ENCODE assay signal across 8 cellular contexts in genomic region chr22:22195265-22196017, GRCh38. TPM values are rescaled to one million over a fixed set of nuclear protein-coding genes. Genes with fewer than 3 reads are reported as not detected.
DNase-seq lines count a peak whose midpoint lies in the region; ATAC-seq, FAIRE-seq and TF ChIP-seq lines count a peak whose summit lies in the region.

No MANE protein-coding gene starts in this region.

- no peak for FAIRE-seq in small intestine (lab: Jason Lieb, UNC)

- peak; percentile 37 to 83 (median 61) for TF ChIP-seq CTCF in heart right ventricle (IDR thresholded peaks at IDR 0.05)

- ATAC-seq in GM21737 (IDR thresholded peaks at IDR 0.05; ENCODE audit: unreplicated experiment) (peak; percentile 78), heart right ventricle (peak in 5 of 8 donors; percentile 25 to 80 (median 53)), GM19455 (IDR thresholded peaks at IDR 0.05; ENCODE audit: unreplicated experiment) (no peak)

- intact Hi-C loops in heart right ventricle (cut with DNase I): no loop called here

- H3K36me3 ChIP-seq in heart right ventricle: no peaks in the 10 kb centered on the region
- H3K36me3 ChIP-seq in small intestine (ENCODE audit: control insufficient read depth in 2 of 2, insufficient read depth in 2 of 2, low read length in 2 of 2): no peaks in the 10 kb centered on the region

- H3K27ac ChIP-seq in heart right ventricle: no peak overlapping the region
- H3K27ac ChIP-seq in small intestine (ENCODE audit: low read depth in 1 of 2, low read length in 1 of 2): no peak overlapping the region

- 57 to 65% methylated on average over 7 of the region's 7 CpGs for WGBS in heart right ventricle, 2 donors
- WGBS in small intestine, 3 donors: 46 to 53% (median 52%) methylated on average over 7 of the region's 7 CpGs

- peaks cover 0 to 48% (median 43%) of the 10 kb centered on the region in 7 donors for H3K27me3 ChIP-seq in heart right ventricle
- H3K27me3 ChIP-seq in small intestine (ENCODE audit: control insufficient read depth in 2 of 2, insufficient read depth in 2 of 2, low read length in 2 of 2): peaks cover 0 to 5% of the 10 kb centered on the region in 2 donors

- H3K4me3 ChIP-seq in heart right ventricle (no peak overlapping the region), small intestine (ENCODE audit: low read depth in 1 of 2, low read length in 2 of 2) (no peak overlapping the region)

- DNase-seq in EH (ENCODE audit: low read depth) (peak; percentile 52), LoVo (ENCODE audit: low spot score) (peak; percentile 76), SHP77 (lab: John Stamatoyannopoulos, UW) (peak; percentile 75 to 78), heart right ventricle (peak; percentile 17 to 31), small intestine (peak; percentile 79)
- DNase-seq in activated naive CD4-positive, alpha-beta T cell treated with Interleukin-2 at 50 U/mL for 16 hours: peak; percentile 80

- H3K9me3 ChIP-seq in heart right ventricle (no peaks in the 10 kb centered on the region), small intestine (ENCODE audit: control insufficient read depth, low read depth) (no peaks in the 10 kb centered on the region)

- H3K4me1 ChIP-seq in heart right ventricle (no peaks in the 10 kb centered on the region), small intestine (ENCODE audit: control insufficient read depth in 2 of 2, insufficient read depth in 1 of 2, low read depth in 1 of 2, low read length in 1 of 2) (no peaks in the 10 kb centered on the region)

RNA-seq across cellular contexts. Expression of gene VPREB1, which starts 49.1 kb away (rescaled TPM):
- not detected for total RNA-seq in heart right ventricle
- polyA plus RNA-seq in heart right ventricle: not detected
- polyA plus RNA-seq in small intestine: under 1 TPM in 1 of 3 donors, not detected in 2; 0.13 TPM

Comparison
In these comparisons a context has a peak if more than half of its experiments do, and no peak if none do; other contexts are left out.
1. DNase-seq: peak in every context shown above with its lines; median percentile 80 in activated naive CD4-positive, alpha-beta T cell treated with Interleukin-2 at 50 U/mL for 16 hours; 79 in small intestine; 76 in SHP77; 76 in LoVo; 52 in EH; 24 in heart right ventricle.